5 cellular contexts compared by ENCODE assay signal in genomic region chr1:219611504-219611903, GRCh38. TPM values are rescaled to one million over a fixed set of nuclear protein-coding genes. Genes with fewer than 3 reads are reported as not detected.
"Had no signal": no experiment of that assay in that cellular context is flagged by ENCODE, and none has a peak within 500 bp of the region (broad histone marks: within the 10 kb centered on the region; RNA-seq: fewer than 3 reads in every experiment).

No MANE protein-coding gene starts in this region.

RNA-seq across cellular contexts. Expression of gene ZC3H11B, which starts 1.4 kb away (rescaled TPM):
- total RNA-seq: activated B cell treated with CpG ODN at 0.5 μM for 24 hours; activated CD4-positive, alpha-beta T cell treated with anti-CD3 and anti-CD28 coated beads, Interleukin-2, amount 10 ng/mL, durations not matched to agents 24 days and 14 days; activated CD8-positive, alpha-beta memory T cell treated with anti-CD3 and anti-CD28 coated beads for 36 hours; activated T-helper 1 cell treated with anti-CD3 and anti-CD28 coated beads, Interleukin-12 subunit alpha, Interleukin-12 subunit beta, Interleukin-2, Interleukin-4 antibody, amounts not matched to agents 30 ng/mL and 10 ng/mL and 1 ng/mL, durations not matched to agents 14 hours and 24 hours and 36 hours; body of pancreas had no signal
